ENCODE assay signal across 28 cellular contexts in the genomic region with DNA sequence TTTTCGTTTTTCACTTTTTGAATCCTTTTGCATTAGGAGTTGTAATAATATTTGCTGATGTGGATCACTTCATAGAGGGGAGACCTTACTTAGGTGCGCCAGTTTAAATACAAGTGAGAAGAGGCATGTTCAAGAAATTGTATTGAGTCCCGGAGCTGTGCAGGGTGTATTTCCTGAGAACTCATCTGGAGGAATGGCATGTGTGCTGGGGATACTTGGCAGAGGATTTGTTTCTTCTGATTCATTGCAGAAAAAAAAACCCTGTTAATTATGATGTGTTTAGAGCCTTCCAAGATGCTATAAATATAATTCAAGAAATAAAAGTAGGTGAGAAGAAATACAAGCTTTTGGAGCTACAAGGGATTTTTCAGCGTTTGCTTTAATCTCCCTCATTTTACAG.
A peak's percentile ranks its signal among the peaks of the same experiment; 100 is the strongest.
DNase-seq lines count a peak whose midpoint lies in the region; ATAC-seq and TF ChIP-seq lines count a peak whose summit lies in the region.
"Had no signal": no experiment of that assay in that cellular context is flagged by ENCODE, and none has a peak within 500 bp of the region (broad histone marks: within the 10 kb centered on the region; RNA-seq: fewer than 3 reads in every experiment).

No MANE protein-coding gene starts in this region.

- WGBS in GM23248 (ENCODE audit: low coverage in 1 of 2, low lambda C conversion rate in 2 of 2, missing lambda C conversion rate in 2 of 2), 2 experiments = 18 to 27% methylated on average over 4 of the region's 4 CpGs
- WGBS in mesendoderm (ENCODE audit: extremely low coverage, insufficient coverage, low lambda C conversion rate) = no CpG with 5 or more reads among the region's 4 CpGs

- H3K23ac ChIP-seq in mesendoderm (ENCODE audit: low read length) = no peak overlapping the region

- in situ Hi-C loops in GM23248 (cut with MboI) = no loop called here

- H3K4me3 ChIP-seq in GM23248 (peak overlapping the region; percentile 28; the same call in 1 of the 2 replicates), adipocyte (ENCODE audit: low read length) (no peak overlapping the region), fibroblast of the aortic adventitia (ENCODE audit: low read depth, low read length) (no peak overlapping the region), foreskin fibroblast (ENCODE audit: low read depth in 1 of 2, low read length in 2 of 2) (no peak overlapping the region), mesendoderm (ENCODE audit: low read length) (no peak overlapping the region)
- H3K4me3 ChIP-seq: K562, pancreas, right atrium auricular region, spleen, upper lobe of right lung had no signal

- no peak overlapping the region for H2BK120ac ChIP-seq in mesendoderm (ENCODE audit: low read depth, low read length)

- H3K9me3 ChIP-seq in GM23248 (ENCODE audit: low read depth) = no peaks in the 10 kb centered on the region
- H3K9me3 ChIP-seq in adipocyte (ENCODE audit: control insufficient read depth, low read length) = no peaks in the 10 kb centered on the region
- H3K9me3 ChIP-seq: pancreas, right atrium auricular region, spleen, upper lobe of right lung had no signal

- H2BK15ac ChIP-seq in mesendoderm (replicated peaks; ENCODE audit: low read depth) = no peak overlapping the region

- no peak overlapping the region for H3K4ac ChIP-seq in mesendoderm (ENCODE audit: low read depth, low read length)

- H3K79me2 ChIP-seq in GM23248 (ENCODE audit: insufficient read depth) = no peaks in the 10 kb centered on the region
- no peaks in the 10 kb centered on the region for H3K79me2 ChIP-seq in mesendoderm (ENCODE audit: control insufficient read depth, insufficient read depth, low read length)

- no peaks in the 10 kb centered on the region for H3K9me2 ChIP-seq in GM23248 (ENCODE audit: insufficient read depth)

- no peaks in the 10 kb centered on the region for H3K27me3 ChIP-seq in GM23248 (replicated peaks; ENCODE audit: insufficient read depth)
- H3K27me3 ChIP-seq in adipocyte (replicated peaks; ENCODE audit: control insufficient read depth, insufficient read depth, low read length) = no peaks in the 10 kb centered on the region
- H3K27me3 ChIP-seq in mesendoderm (ENCODE audit: insufficient read depth, low read length, poor library complexity) = no peaks in the 10 kb centered on the region
- H3K27me3 ChIP-seq: right atrium auricular region, upper lobe of right lung had no signal

- H3K18ac ChIP-seq in mesendoderm (ENCODE audit: low read length) = no peak overlapping the region

- no peaks in the 10 kb centered on the region for H3K79me1 ChIP-seq in mesendoderm (ENCODE audit: low read length)

- no peak for TF ChIP-seq CTCF in fibroblast of the aortic adventitia (IDR thresholded peaks at IDR 0.05; ENCODE audit: insufficient read depth, low read length)
- TF ChIP-seq CTCF in foreskin fibroblast (IDR thresholded peaks at IDR 0.05; ENCODE audit: low read depth, low read length) = no peak

- peak overlapping the region; percentile 44 for H3K4me2 ChIP-seq in GM23248 (ENCODE audit: unreplicated experiment)
- H3K4me2 ChIP-seq in mesendoderm (ENCODE audit: low read length) = no peak overlapping the region

- peaks cover 31% of the 10 kb centered on the region for H3K4me1 ChIP-seq in GM23248 (ENCODE audit: insufficient read depth)
- peaks cover 8% of the 10 kb centered on the region for H3K4me1 ChIP-seq in adipocyte (ENCODE audit: control insufficient read depth, insufficient read depth, low read length)
- no peaks in the 10 kb centered on the region for H3K4me1 ChIP-seq in mesendoderm (ENCODE audit: control insufficient read depth, low read depth, low read length)
- H3K4me1 ChIP-seq: pancreas, right atrium auricular region, spleen, upper lobe of right lung had no signal

- H4K20me1 ChIP-seq in GM23248 (ENCODE audit: insufficient read depth) = no peaks in the 10 kb centered on the region

- no peak overlapping the region for H2AFZ ChIP-seq in GM23248

- no peak overlapping the region for H4K8ac ChIP-seq in mesendoderm (ENCODE audit: low read depth, low read length)

- H2AK5ac ChIP-seq in mesendoderm (ENCODE audit: low read length) = no peak overlapping the region

- no peak overlapping the region for H4K5ac ChIP-seq in mesendoderm (ENCODE audit: low read length)

- DNase-seq in GM23248 = peak; percentile 79
- DNase-seq in adipocyte (ENCODE audit: low read depth) = peak; percentile 26
- peak; percentile 46 for DNase-seq in fibroblast of the aortic adventitia (ENCODE audit: low read depth)
- no peak for DNase-seq in foreskin fibroblast
- DNase-seq in mesendoderm = no peak
- DNase-seq: activated CD4-positive, alpha-beta T cell treated with anti-CD3 and anti-CD28 coated beads for 36 hours; activated effector memory CD4-positive, alpha-beta T cell treated with anti-CD3 and anti-CD28 coated beads, Interleukin-2, amount 50 U/mL, for 16 hours; activated naive CD8-positive, alpha-beta T cell treated with anti-CD3 and anti-CD28 coated beads for 36 hours; AML-193; CD8-positive, alpha-beta T cell; cerebellar nuclear complex; DMS 273 treated with DMSO at 0.1 percent for 48 hours; GDM1; HCEC 1CT; NCI-H1436; NCI-H345; NCI-H748 treated with DMSO at 0.1 percent for 48 hours; pancreas; RPMI8226; spleen; stimulated activated CD4-positive, alpha-beta T cell treated with anti-CD3 and anti-CD28 coated beads, Interleukin-2, amount 100 ng/mL, for 48 hours; T-helper 2 cell; upper lobe of right lung had no signal

- H3K27ac ChIP-seq in GM23248 (peak overlapping the region; percentile 4), mesendoderm (ENCODE audit: low read depth, low read length) (no peak overlapping the region)
- H3K27ac ChIP-seq: pancreas, right atrium auricular region, spleen, upper lobe of right lung had no signal

- H3K36me3 ChIP-seq in GM23248 (ENCODE audit: low read depth) (no peaks in the 10 kb centered on the region), adipocyte (ENCODE audit: control insufficient read depth, insufficient read depth, low read length, severe bottlenecking) (no peaks in the 10 kb centered on the region), mesendoderm (ENCODE audit: control insufficient read depth, insufficient read depth, low read length) (no peaks in the 10 kb centered on the region)
- H3K36me3 ChIP-seq: pancreas, right atrium auricular region, spleen, upper lobe of right lung had no signal

- ATAC-seq in SK-N-SH treated with all-trans-retinoic acid at 6 μM for 48 hours = no peak
- ATAC-seq in GM18519 (IDR thresholded peaks at IDR 0.05; ENCODE audit: low FRiP score, unreplicated experiment) = no peak
- ATAC-seq: activated CD4-positive, alpha-beta T cell treated with anti-CD3 and anti-CD28 coated beads for 36 hours; CD8-positive, alpha-beta T cell; K562; natural killer cell treated with Interleukin-12 subunit alpha and Interleukin-12 subunit beta and Interleukin-15 and Interleukin-18, amount 100 ng/mL, for 72 hours; pancreas; upper lobe of right lung had no signal

- 0 out of 2 replicates have a peak overlapping the region, but pooled peaks have one; percentile 23 for H3K9ac ChIP-seq in GM23248
- H3K9ac ChIP-seq in adipocyte (ENCODE audit: low read length) = no peak overlapping the region
- H3K9ac ChIP-seq in mesendoderm (ENCODE audit: low read length) = no peak overlapping the region

- peaks cover 31% of the 10 kb centered on the region for H3F3A ChIP-seq in GM23248 (ENCODE audit: insufficient read depth)

- no peak overlapping the region for H2BK5ac ChIP-seq in mesendoderm (ENCODE audit: low read length)

- no peak overlapping the region for H3K56ac ChIP-seq in mesendoderm (ENCODE audit: low read length)

TF ChIP-seq in SK-N-SH treated with all-trans-retinoic acid at 6 μM for 48 hours, 23 proteins besides CTCF, POLR2A, EP300 and RAD21 (continues in another document):
- TF ChIP-seq ZNF565 (CRISPR knock-in tag; conservative IDR thresholded peaks at IDR 0.05; ENCODE audit: low read depth) = no peak
- no peak for TF ChIP-seq ZNF70 (CRISPR knock-in tag; IDR thresholded peaks at IDR 0.05)
- no peak for TF ChIP-seq PPARA (CRISPR knock-in tag; IDR thresholded peaks at IDR 0.05; ENCODE audit: borderline replicate concordance)
- no peak for TF ChIP-seq ZFP30 (CRISPR knock-in tag; IDR thresholded peaks at IDR 0.05)
- no peak for TF ChIP-seq BACH2 (CRISPR knock-in tag; IDR thresholded peaks at IDR 0.05; ENCODE audit: borderline replicate concordance)
- TF ChIP-seq OSR1 (CRISPR knock-in tag; IDR thresholded peaks at IDR 0.05) = no peak
- TF ChIP-seq, protein P1, sequence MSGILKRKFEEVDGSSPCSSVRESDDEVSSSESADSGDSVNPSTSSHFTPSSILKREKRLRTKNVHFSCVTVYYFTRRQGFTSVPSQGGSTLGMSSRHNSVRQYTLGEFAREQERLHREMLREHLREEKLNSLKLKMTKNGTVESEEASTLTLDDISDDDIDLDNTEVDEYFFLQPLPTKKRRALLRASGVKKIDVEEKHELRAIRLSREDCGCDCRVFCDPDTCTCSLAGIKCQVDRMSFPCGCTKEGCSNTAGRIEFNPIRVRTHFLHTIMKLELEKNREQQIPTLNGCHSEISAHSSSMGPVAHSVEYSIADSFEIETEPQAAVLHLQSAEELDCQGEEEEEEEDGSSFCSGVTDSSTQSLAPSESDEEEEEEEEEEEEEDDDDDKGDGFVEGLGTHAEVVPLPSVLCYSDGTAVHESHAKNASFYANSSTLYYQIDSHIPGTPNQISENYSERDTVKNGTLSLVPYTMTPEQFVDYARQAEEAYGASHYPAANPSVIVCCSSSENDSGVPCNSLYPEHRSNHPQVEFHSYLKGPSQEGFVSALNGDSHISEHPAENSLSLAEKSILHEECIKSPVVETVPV (CRISPR knock-in tag; IDR thresholded peaks at IDR 0.05) = no peak
- TF ChIP-seq TOX (CRISPR knock-in tag; IDR thresholded peaks at IDR 0.05; ENCODE audit: borderline replicate concordance) = no peak
- no peak for TF ChIP-seq ZFP3 (CRISPR knock-in tag; IDR thresholded peaks at IDR 0.05)
- TF ChIP-seq ARNTL (CRISPR knock-in tag; IDR thresholded peaks at IDR 0.05; ENCODE audit: borderline replicate concordance, low read depth) = no peak
- TF ChIP-seq POU6F1 (CRISPR knock-in tag; IDR thresholded peaks at IDR 0.05; ENCODE audit: borderline replicate concordance, low read depth) = no peak
- TF ChIP-seq ZC3H10 (CRISPR knock-in tag; IDR thresholded peaks at IDR 0.05) = no peak

Comparison
In these comparisons a context has a peak if more than half of its experiments do, and no peak if none do; other contexts are left out.
1. DNase-seq: peak in GM23248 (single experiment), adipocyte (single experiment) and fibroblast of the aortic adventitia (single experiment); none in foreskin fibroblast (0 of 2) and mesendoderm (single experiment).